In the genomic region with DNA sequence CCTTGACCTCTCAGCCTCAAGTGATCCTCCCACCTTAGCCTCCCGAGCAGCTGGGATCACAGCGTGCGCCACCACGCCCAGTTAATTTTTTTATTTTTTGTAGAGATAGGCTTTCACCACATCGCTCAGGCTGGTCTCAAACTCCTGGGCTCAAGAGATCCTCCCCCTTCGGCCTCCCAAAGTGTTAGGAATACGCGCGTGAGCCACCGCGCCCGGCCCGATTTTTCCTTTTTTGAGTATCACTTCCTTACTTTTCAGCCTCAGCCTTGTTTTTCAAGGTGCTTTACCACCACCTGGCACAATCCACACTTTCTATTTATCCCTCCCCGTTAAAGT, we compare ENCODE assay signal across 8 cellular contexts. TPM values are rescaled to one million over a fixed set of nuclear protein-coding genes. Genes with fewer than 3 reads are reported as not detected.
DNase-seq lines count a peak whose midpoint lies in the region; ATAC-seq, FAIRE-seq and TF ChIP-seq lines count a peak whose summit lies in the region.

No MANE protein-coding gene starts in this region.

- peaks cover 3% of the 10 kb centered on the region for H3K27me3 ChIP-seq in astrocyte (ENCODE audit: insufficient read depth, low read length)
- peaks cover 25% of the 10 kb centered on the region for H3K27me3 ChIP-seq in transverse colon

- no peak for TF ChIP-seq EP300 in transverse colon (IDR thresholded peaks at IDR 0.05; ENCODE audit: low read depth)

- no peak for FAIRE-seq in astrocyte (lab: Jason Lieb, UNC)

- H3K4me1 ChIP-seq in astrocyte (ENCODE audit: insufficient read depth, low read length) = peaks cover 10% of the 10 kb centered on the region
- peaks cover 0 to 20% (median 13%) of the 10 kb centered on the region in 4 donors for H3K4me1 ChIP-seq in transverse colon

- WGBS in lower leg skin, 2 donors = 54 to 57% methylated on average over 14 of the region's 14 CpGs
- WGBS in transverse colon (ENCODE audit: low coverage in 1 of 2), 2 donors = 44 to 48% methylated on average over 4 to 14 of the region's 14 CpGs

- peaks cover 54% of the 10 kb centered on the region for H3K4me1 Mint-ChIP-seq in activated T-cell treated with anti-CD3 and anti-CD28 coated beads, Interleukin-2, amount 50 U/mL, for 72 hours (ENCODE audit: low read depth)
- H3K4me1 Mint-ChIP-seq in astrocyte (ENCODE audit: low read depth, unreplicated experiment) = peaks cover 1% of the 10 kb centered on the region

- DNase-seq in activated T-cell treated with anti-CD3 and anti-CD28 coated beads, Interleukin-2, amount 50 U/mL, for 72 hours = no peak
- DNase-seq in activated T-cell treated with anti-CD3 and anti-CD28 coated beads, Interleukin-2, amount 50 U/mL, for 48 hours = no peak
- DNase-seq in astrocyte (ENCODE audit: low read depth) = no peak
- no peak for DNase-seq in lower leg skin (ENCODE audit: low spot score in 2 of 2)
- DNase-seq in transverse colon = no peak
- no peak for DNase-seq in COR-L47 (lab: John Stamatoyannopoulos, UW)
- no peak for DNase-seq in activated effector memory CD4-positive, alpha-beta T cell treated with Interleukin-2 at 50 U/mL for 16 hours
- no peak for DNase-seq in sciatic nerve (ENCODE audit: low spot score)

- H3K79me2 ChIP-seq in astrocyte (ENCODE audit: insufficient read depth, low read length) = no peaks in the 10 kb centered on the region

- no peaks in the 10 kb centered on the region for H3K9me3 Mint-ChIP-seq in activated T-cell treated with anti-CD3 and anti-CD28 coated beads, Interleukin-2, amount 50 U/mL, for 72 hours
- no peaks in the 10 kb centered on the region for H3K9me3 Mint-ChIP-seq in astrocyte (ENCODE audit: unreplicated experiment)

- H3K27ac ChIP-seq in astrocyte (ENCODE audit: low read depth, low read length) (no peak overlapping the region), transverse colon (peak overlapping the region in 2 of 4 donors; percentile 71 to 72)

- no peaks in the 10 kb centered on the region for H4K20me1 ChIP-seq in astrocyte (ENCODE audit: insufficient read depth, low read length)

- TF ChIP-seq CTCF in astrocyte (IDR thresholded peaks at IDR 0.05; ENCODE audit: insufficient read depth, low read depth, low read length) (no peak), lower leg skin (IDR thresholded peaks at IDR 0.05) (no peak), transverse colon (IDR thresholded peaks at IDR 0.05) (no peak)

- ATAC-seq in activated T-cell treated with anti-CD3 and anti-CD28 coated beads, Interleukin-2, amount 50 U/mL, for 72 hours (replicated peaks in 1 of 2) = no peak
- no peak for ATAC-seq in sciatic nerve

- H3K36me3 ChIP-seq in astrocyte (ENCODE audit: insufficient read depth, low read length) (no peaks in the 10 kb centered on the region), transverse colon (no peaks in the 10 kb centered on the region)

- H3K36me3 Mint-ChIP-seq in activated T-cell treated with anti-CD3 and anti-CD28 coated beads, Interleukin-2, amount 50 U/mL, for 72 hours (ENCODE audit: insufficient read depth in 2 of 2) = peaks cover 11 to 17% of the 10 kb centered on the region in 2 donors
- H3K36me3 Mint-ChIP-seq in astrocyte (ENCODE audit: low read depth, unreplicated experiment) = no peaks in the 10 kb centered on the region

- peak overlapping the region; percentile 73 for H3K4me3 ChIP-seq in astrocyte (ENCODE audit: insufficient read depth, low read depth, low read length)
- peak overlapping the region; percentile 48 for H3K4me3 ChIP-seq in lower leg skin (ENCODE audit: low read depth, poor library complexity, severe bottlenecking)
- H3K4me3 ChIP-seq in transverse colon = peak overlapping the region in 3 of 4 donors; percentile 65 to 71 (median 67)

- H3K9me3 ChIP-seq in astrocyte (ENCODE audit: insufficient read depth, low read depth, low read length) = no peaks in the 10 kb centered on the region
- no peaks in the 10 kb centered on the region for H3K9me3 ChIP-seq in transverse colon

- no peak for TF ChIP-seq POLR2A in lower leg skin (IDR thresholded peaks at IDR 0.05)
- no peak for TF ChIP-seq POLR2A in transverse colon (IDR thresholded peaks at IDR 0.05)

- no peaks in the 10 kb centered on the region for H3K27me3 Mint-ChIP-seq in activated T-cell treated with anti-CD3 and anti-CD28 coated beads, Interleukin-2, amount 50 U/mL, for 72 hours (ENCODE audit: low read depth)
- peaks cover 49% of the 10 kb centered on the region for H3K27me3 Mint-ChIP-seq in astrocyte (ENCODE audit: low read depth, unreplicated experiment)

- H3K9ac ChIP-seq in astrocyte (ENCODE audit: low read length) = peak overlapping the region; percentile 69

- peak overlapping the region; percentile 81 for H3K27ac Mint-ChIP-seq in activated T-cell treated with anti-CD3 and anti-CD28 coated beads, Interleukin-2, amount 50 U/mL, for 72 hours
- H3K27ac Mint-ChIP-seq in astrocyte (ENCODE audit: unreplicated experiment) = no peak overlapping the region

- in situ Hi-C loops in transverse colon (cut with MboI; ENCODE audit: low pct_ligation_motif_present in 1 of 4, low pct_unique_long_range_greater_than_20kb in 1 of 4, low sequenced_read_pairs in 3 of 4) = no loop called here

- H2AFZ ChIP-seq in astrocyte (ENCODE audit: low read depth, low read length) = peak overlapping the region; percentile 96

- peak overlapping the region; percentile 88 to 94 for H3K4me3 Mint-ChIP-seq in activated T-cell treated with anti-CD3 and anti-CD28 coated beads, Interleukin-2, amount 50 U/mL, for 72 hours
- peak overlapping the region; percentile 84 for H3K4me3 Mint-ChIP-seq in astrocyte (ENCODE audit: unreplicated experiment)

- intact Hi-C loops in lower leg skin (cut with DNase I; ENCODE audit: low total_unique reads) = no loop called here
- intact Hi-C loops in transverse colon (cut with DNase I; ENCODE audit: low total_unique reads) = no loop called here
- intact Hi-C loops in sciatic nerve (cut with DNase I) = no loop called here

- H3K4me2 ChIP-seq in astrocyte (ENCODE audit: low read length) = peak overlapping the region; percentile 87

RNA-seq across cellular contexts. Expression of a gene that starts 0.8 kb away (rescaled TPM):
- 10 to 100 TPM; 34.0 to 36.0 TPM for total RNA-seq in activated T-cell treated with anti-CD3 and anti-CD28 coated beads, Interleukin-2, amount 50 U/mL, for 72 hours
- total RNA-seq in astrocyte (1.9 and 2.0 TPM in 2 replicates), lower leg skin (10 to 100 TPM; 14.4 to 34.3 (median 19.3) TPM), transverse colon (1 to 10 TPM in 3 of 4 donors, not detected in 1; 1.8 to 3.0 (median 2.3) TPM), sciatic nerve (7.1 TPM)

RNA-seq across cellular contexts. Expression of a gene that starts 54.2 kb away (rescaled TPM):
- total RNA-seq in activated T-cell treated with anti-CD3 and anti-CD28 coated beads, Interleukin-2, amount 50 U/mL, for 72 hours = 100 to 1,000 TPM; 126 to 141 TPM
- total RNA-seq in astrocyte (123 and 129 TPM in 2 replicates), lower leg skin (100 to 1,000 TPM in 3 of 4 donors, 10 to 100 TPM in 1; 97.7 to 161 (median 120) TPM), transverse colon (100 to 1,000 TPM in 2 of 4 donors, 10 to 100 TPM in 2; 60.2 to 187 (median 101) TPM), sciatic nerve (74.4 TPM)
